8 cellular contexts compared by ENCODE assay signal in the genomic region with DNA sequence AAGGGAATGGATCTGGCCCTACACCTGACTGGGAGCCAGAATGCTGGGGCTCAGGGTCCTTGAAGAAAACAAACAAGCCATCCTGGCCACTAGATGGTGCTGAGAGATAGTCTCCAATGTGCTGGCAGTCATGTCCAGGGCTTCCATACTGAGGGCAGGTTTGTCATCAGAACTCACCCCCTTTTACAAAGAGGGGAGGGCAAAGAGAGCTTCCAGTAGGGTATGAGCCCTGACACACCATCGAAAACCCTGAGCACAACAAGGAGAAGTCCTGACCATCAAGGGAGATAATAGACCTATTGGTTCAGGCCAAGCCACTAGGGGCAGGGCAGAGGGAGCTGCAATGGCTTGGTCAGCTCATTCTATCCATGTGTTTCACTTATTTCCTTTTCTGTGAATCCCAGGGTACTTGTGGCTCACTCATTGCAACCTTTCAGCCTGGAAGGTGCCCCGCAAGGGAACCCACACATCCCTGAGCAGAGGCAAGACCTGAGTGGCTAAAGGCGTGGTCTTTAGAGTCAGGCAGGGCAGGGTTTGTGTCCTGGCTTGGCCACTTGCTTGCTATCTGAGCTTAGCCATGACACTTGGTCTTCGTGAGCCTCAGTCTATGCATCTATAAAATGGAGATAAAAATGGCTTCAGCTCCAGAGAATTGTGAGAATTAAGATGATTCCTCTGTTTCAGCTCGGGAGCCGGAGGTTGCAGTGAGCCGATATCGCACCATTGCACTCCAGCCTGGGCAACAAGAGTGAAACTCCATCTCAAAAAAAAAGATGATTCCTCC. TPM values are rescaled to one million over a fixed set of nuclear protein-coding genes. Genes with fewer than 3 reads are reported as not detected.
DNase-seq lines count a peak whose midpoint lies in the region; ATAC-seq and TF ChIP-seq lines count a peak whose summit lies in the region.

No MANE protein-coding gene starts in this region.

- no peaks in the 10 kb centered on the region for H3K4me1 Mint-ChIP-seq in activated naive CD8-positive, alpha-beta T cell treated with anti-CD3 and anti-CD28 coated beads for 36 hours
- H3K4me1 Mint-ChIP-seq in progenitor cell of endocrine pancreas (ENCODE audit: low read depth), result peaks cover 2% of the 10 kb centered on the region

- H3K36me3 Mint-ChIP-seq in activated naive CD8-positive, alpha-beta T cell treated with anti-CD3 and anti-CD28 coated beads for 36 hours, result no peaks in the 10 kb centered on the region
- H3K36me3 Mint-ChIP-seq in progenitor cell of endocrine pancreas (ENCODE audit: insufficient read depth), result no peaks in the 10 kb centered on the region

- ATAC-seq in HG02678 (IDR thresholded peaks at IDR 0.05; ENCODE audit: unreplicated experiment) (peak; percentile 42), GM18498 (IDR thresholded peaks at IDR 0.05; ENCODE audit: unreplicated experiment) (no peak)

- no peaks in the 10 kb centered on the region for H3K9me3 ChIP-seq in cardiac muscle cell (ENCODE audit: low read depth)

- H3K9me3 Mint-ChIP-seq in activated naive CD8-positive, alpha-beta T cell treated with anti-CD3 and anti-CD28 coated beads for 36 hours, result no peaks in the 10 kb centered on the region
- no peaks in the 10 kb centered on the region for H3K9me3 Mint-ChIP-seq in progenitor cell of endocrine pancreas (ENCODE audit: low read depth)

- DNase-seq in DMS79 (lab: John Stamatoyannopoulos, UW) (peak; percentile 63), NCI-H748 treated with DMSO at 0.1 percent for 48 hours (lab: John Stamatoyannopoulos, UW) (peak; percentile 33), cardiac muscle cell (ENCODE audit: low read depth in 1 of 2, low spot score in 1 of 2) (peak; percentile 53 to 60), progenitor cell of endocrine pancreas (ENCODE audit: low spot score, unreplicated experiment) (no peak)
- DNase-seq in activated naive CD8-positive, alpha-beta T cell treated with anti-CD3 and anti-CD28 coated beads for 36 hours, result peak; percentile 18
- no peak for DNase-seq in effector CD8-positive, alpha-beta T cell (lab: John Stamatoyannopoulos, UW)

- no peaks in the 10 kb centered on the region for H3K36me3 ChIP-seq in cardiac muscle cell

- peaks cover 19% of the 10 kb centered on the region for H3K27me3 Mint-ChIP-seq in activated naive CD8-positive, alpha-beta T cell treated with anti-CD3 and anti-CD28 coated beads for 36 hours
- peaks cover 3% of the 10 kb centered on the region for H3K27me3 Mint-ChIP-seq in progenitor cell of endocrine pancreas

- no peak overlapping the region for H3K27ac Mint-ChIP-seq in activated naive CD8-positive, alpha-beta T cell treated with anti-CD3 and anti-CD28 coated beads for 36 hours
- peak overlapping the region; percentile 81 for H3K27ac Mint-ChIP-seq in progenitor cell of endocrine pancreas

- H3K27me3 ChIP-seq in cardiac muscle cell, result peaks cover 22% of the 10 kb centered on the region

- no peak overlapping the region for H3K4me3 ChIP-seq in cardiac muscle cell

- H3K4me3 Mint-ChIP-seq in activated naive CD8-positive, alpha-beta T cell treated with anti-CD3 and anti-CD28 coated beads for 36 hours, result no peak overlapping the region
- no peak overlapping the region for H3K4me3 Mint-ChIP-seq in progenitor cell of endocrine pancreas (ENCODE audit: low read depth)

- peak; percentile 71 for TF ChIP-seq CTCF in cardiac muscle cell (IDR thresholded peaks at IDR 0.05; ENCODE audit: low read depth, low read length)
- peak; percentile 66 for TF ChIP-seq CTCF in progenitor cell of endocrine pancreas (IDR thresholded peaks at IDR 0.05; ENCODE audit: unreplicated experiment)

- no peaks in the 10 kb centered on the region for H3K4me1 ChIP-seq in cardiac muscle cell (ENCODE audit: low read depth)

- no peak overlapping the region for H3K27ac ChIP-seq in cardiac muscle cell

RNA-seq across cellular contexts. Expression of a gene that starts 6.2 kb away (rescaled TPM):
- total RNA-seq in activated naive CD8-positive, alpha-beta T cell treated with anti-CD3 and anti-CD28 coated beads for 36 hours, result 1 to 10 TPM; 2.4 to 3.3 TPM
- total RNA-seq in cardiac muscle cell (14.8 and 29.9 TPM in 2 replicates), progenitor cell of endocrine pancreas (119 and 127 TPM in 2 replicates)
- polyA plus RNA-seq in cardiac muscle cell, result 15.0 and 18.0 TPM in 2 replicates

RNA-seq across cellular contexts. Expression of a gene that starts 38.3 kb away (rescaled TPM):
- 1 to 10 TPM; 3.1 to 3.5 TPM for total RNA-seq in activated naive CD8-positive, alpha-beta T cell treated with anti-CD3 and anti-CD28 coated beads for 36 hours
- 0.09 and 0.42 TPM in 2 replicates for total RNA-seq in cardiac muscle cell
- polyA plus RNA-seq in cardiac muscle cell, result 0.09 and 0.37 TPM in 2 replicates
- 1.7 and 1.8 TPM in 2 replicates for total RNA-seq in progenitor cell of endocrine pancreas

Comparison
In these comparisons a context has a peak if more than half of its experiments do, and no peak if none do; other contexts are left out.
1. DNase-seq: peak in DMS79 (single experiment), NCI-H748 treated with DMSO at 0.1 percent for 48 hours (single experiment), activated naive CD8-positive, alpha-beta T cell treated with anti-CD3 and anti-CD28 coated beads for 36 hours (single experiment) and cardiac muscle cell (2 of 2); none in progenitor cell of endocrine pancreas (single experiment) and effector CD8-positive, alpha-beta T cell (single experiment).